In the genomic region with DNA sequence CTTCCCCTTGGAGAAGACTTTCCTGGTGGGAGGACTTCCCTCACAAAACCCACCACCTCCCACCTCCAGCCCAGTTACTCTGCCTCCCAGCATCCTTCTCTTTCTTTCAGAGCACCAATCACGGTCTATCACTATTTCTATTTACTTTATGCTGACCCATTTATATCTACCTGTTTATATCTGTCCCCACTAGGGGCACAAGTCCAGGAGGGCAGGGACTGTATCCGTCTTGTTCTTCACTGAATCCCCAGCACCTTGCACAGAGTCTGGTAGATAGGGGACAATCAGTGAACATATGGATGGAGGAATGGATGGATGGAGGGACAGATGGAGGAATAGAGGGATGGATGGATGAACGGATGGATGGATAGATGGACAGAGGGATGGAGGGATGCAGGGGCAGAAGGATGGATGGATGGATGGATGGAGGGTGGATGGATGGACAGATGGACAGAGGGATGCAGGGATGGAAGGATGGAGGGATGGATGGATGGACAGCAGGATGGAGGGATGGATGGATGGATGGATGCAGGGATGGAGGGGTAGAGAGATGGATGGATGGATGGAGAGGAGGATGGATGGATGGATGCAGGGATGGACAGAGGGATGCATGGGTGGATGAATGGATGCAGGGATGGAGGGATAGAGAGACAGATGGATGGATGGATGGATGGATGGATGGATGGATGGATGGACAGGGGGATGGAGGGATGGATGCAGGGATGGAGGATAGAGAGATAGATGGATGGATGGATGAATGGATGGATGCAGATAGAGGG, we compare ENCODE assay signal across 2 cellular contexts.
TF ChIP-seq lines count a peak whose summit lies in the region.

No MANE protein-coding gene starts in this region.

TF ChIP-seq in SK-N-SH, 30 proteins besides CTCF, POLR2A, EP300 and RAD21 (continued from another document):
- TF ChIP-seq, protein P1, sequence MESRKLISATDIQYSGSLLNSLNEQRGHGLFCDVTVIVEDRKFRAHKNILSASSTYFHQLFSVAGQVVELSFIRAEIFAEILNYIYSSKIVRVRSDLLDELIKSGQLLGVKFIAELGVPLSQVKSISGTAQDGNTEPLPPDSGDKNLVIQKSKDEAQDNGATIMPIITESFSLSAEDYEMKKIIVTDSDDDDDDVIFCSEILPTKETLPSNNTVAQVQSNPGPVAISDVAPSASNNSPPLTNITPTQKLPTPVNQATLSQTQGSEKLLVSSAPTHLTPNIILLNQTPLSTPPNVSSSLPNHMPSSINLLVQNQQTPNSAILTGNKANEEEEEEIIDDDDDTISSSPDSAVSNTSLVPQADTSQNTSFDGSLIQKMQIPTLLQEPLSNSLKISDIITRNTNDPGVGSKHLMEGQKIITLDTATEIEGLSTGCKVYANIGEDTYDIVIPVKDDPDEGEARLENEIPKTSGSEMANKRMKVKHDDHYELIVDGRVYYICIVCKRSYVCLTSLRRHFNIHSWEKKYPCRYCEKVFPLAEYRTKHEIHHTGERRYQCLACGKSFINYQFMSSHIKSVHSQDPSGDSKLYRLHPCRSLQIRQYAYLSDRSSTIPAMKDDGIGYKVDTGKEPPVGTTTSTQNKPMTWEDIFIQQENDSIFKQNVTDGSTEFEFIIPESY (IDR thresholded peaks at IDR 0.05; ENCODE audit: borderline replicate concordance, low read depth), result no peak
- TF ChIP-seq CHD2 (IDR thresholded peaks at IDR 0.05; ENCODE audit: low read length, partially characterized antibody) (no peak), RXRA (IDR thresholded peaks at IDR 0.05; ENCODE audit: borderline replicate concordance, low read depth) (no peak), MEF2A (IDR thresholded peaks at IDR 0.05; ENCODE audit: borderline replicate concordance, low read depth) (no peak), YY1 (IDR thresholded peaks at IDR 0.05; ENCODE audit: low read depth) (no peak)

TF ChIP-seq in SK-N-SH treated with all-trans-retinoic acid at 6 μM for 48 hours, 23 proteins besides CTCF, POLR2A, EP300 and RAD21 (continued from another document):
- TF ChIP-seq ARNTL (CRISPR knock-in tag; IDR thresholded peaks at IDR 0.05; ENCODE audit: borderline replicate concordance, low read depth) (no peak), ZFP30 (CRISPR knock-in tag; IDR thresholded peaks at IDR 0.05) (no peak), TOX (CRISPR knock-in tag; IDR thresholded peaks at IDR 0.05; ENCODE audit: borderline replicate concordance) (no peak), OSR1 (CRISPR knock-in tag; IDR thresholded peaks at IDR 0.05) (no peak), TCF4 (CRISPR knock-in tag; IDR thresholded peaks at IDR 0.05; ENCODE audit: borderline replicate concordance) (no peak), BACH2 (CRISPR knock-in tag; IDR thresholded peaks at IDR 0.05; ENCODE audit: borderline replicate concordance) (no peak), RARB (CRISPR knock-in tag; IDR thresholded peaks at IDR 0.05) (no peak)
- TF ChIP-seq, protein P2, sequence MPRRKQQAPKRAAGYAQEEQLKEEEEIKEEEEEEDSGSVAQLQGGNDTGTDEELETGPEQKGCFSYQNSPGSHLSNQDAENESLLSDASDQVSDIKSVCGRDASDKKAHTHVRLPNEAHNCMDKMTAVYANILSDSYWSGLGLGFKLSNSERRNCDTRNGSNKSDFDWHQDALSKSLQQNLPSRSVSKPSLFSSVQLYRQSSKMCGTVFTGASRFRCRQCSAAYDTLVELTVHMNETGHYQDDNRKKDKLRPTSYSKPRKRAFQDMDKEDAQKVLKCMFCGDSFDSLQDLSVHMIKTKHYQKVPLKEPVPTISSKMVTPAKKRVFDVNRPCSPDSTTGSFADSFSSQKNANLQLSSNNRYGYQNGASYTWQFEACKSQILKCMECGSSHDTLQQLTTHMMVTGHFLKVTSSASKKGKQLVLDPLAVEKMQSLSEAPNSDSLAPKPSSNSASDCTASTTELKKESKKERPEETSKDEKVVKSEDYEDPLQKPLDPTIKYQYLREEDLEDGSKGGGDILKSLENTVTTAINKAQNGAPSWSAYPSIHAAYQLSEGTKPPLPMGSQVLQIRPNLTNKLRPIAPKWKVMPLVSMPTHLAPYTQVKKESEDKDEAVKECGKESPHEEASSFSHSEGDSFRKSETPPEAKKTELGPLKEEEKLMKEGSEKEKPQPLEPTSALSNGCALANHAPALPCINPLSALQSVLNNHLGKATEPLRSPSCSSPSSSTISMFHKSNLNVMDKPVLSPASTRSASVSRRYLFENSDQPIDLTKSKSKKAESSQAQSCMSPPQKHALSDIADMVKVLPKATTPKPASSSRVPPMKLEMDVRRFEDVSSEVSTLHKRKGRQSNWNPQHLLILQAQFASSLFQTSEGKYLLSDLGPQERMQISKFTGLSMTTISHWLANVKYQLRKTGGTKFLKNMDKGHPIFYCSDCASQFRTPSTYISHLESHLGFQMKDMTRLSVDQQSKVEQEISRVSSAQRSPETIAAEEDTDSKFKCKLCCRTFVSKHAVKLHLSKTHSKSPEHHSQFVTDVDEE (CRISPR knock-in tag; IDR thresholded peaks at IDR 0.05), result no peak
- TF ChIP-seq, protein P3, sequence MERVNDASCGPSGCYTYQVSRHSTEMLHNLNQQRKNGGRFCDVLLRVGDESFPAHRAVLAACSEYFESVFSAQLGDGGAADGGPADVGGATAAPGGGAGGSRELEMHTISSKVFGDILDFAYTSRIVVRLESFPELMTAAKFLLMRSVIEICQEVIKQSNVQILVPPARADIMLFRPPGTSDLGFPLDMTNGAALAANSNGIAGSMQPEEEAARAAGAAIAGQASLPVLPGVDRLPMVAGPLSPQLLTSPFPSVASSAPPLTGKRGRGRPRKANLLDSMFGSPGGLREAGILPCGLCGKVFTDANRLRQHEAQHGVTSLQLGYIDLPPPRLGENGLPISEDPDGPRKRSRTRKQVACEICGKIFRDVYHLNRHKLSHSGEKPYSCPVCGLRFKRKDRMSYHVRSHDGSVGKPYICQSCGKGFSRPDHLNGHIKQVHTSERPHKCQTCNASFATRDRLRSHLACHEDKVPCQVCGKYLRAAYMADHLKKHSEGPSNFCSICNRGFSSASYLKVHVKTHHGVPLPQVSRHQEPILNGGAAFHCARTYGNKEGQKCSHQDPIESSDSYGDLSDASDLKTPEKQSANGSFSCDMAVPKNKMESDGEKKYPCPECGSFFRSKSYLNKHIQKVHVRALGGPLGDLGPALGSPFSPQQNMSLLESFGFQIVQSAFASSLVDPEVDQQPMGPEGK (CRISPR knock-in tag; IDR thresholded peaks at IDR 0.05; ENCODE audit: borderline replicate concordance), result no peak
- TF ChIP-seq, protein P4, sequence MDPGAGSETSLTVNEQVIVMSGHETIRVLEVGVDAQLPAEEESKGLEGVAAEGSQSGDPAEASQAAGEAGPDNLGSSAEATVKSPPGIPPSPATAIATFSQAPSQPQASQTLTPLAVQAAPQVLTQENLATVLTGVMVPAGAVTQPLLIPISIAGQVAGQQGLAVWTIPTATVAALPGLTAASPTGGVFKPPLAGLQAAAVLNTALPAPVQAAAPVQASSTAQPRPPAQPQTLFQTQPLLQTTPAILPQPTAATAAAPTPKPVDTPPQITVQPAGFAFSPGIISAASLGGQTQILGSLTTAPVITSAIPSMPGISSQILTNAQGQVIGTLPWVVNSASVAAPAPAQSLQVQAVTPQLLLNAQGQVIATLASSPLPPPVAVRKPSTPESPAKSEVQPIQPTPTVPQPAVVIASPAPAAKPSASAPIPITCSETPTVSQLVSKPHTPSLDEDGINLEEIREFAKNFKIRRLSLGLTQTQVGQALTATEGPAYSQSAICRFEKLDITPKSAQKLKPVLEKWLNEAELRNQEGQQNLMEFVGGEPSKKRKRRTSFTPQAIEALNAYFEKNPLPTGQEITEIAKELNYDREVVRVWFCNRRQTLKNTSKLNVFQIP (CRISPR knock-in tag; IDR thresholded peaks at IDR 0.05; ENCODE audit: borderline replicate concordance, low read depth), result no peak
- TF ChIP-seq, protein P5, sequence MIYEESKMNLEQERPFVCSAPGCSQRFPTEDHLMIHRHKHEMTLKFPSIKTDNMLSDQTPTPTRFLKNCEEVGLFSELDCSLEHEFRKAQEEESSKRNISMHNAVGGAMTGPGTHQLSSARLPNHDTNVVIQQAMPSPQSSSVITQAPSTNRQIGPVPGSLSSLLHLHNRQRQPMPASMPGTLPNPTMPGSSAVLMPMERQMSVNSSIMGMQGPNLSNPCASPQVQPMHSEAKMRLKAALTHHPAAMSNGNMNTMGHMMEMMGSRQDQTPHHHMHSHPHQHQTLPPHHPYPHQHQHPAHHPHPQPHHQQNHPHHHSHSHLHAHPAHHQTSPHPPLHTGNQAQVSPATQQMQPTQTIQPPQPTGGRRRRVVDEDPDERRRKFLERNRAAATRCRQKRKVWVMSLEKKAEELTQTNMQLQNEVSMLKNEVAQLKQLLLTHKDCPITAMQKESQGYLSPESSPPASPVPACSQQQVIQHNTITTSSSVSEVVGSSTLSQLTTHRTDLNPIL (CRISPR knock-in tag; IDR thresholded peaks at IDR 0.05; ENCODE audit: low read depth), result no peak
